Comparison of ENCODE assay signal across 29 cellular contexts in genomic region chr2:25123682-25124081, GRCh38. TPM values are rescaled to one million over a fixed set of nuclear protein-coding genes. Genes with fewer than 3 reads are reported as not detected.
A peak's percentile ranks its signal among the peaks of the same experiment; 100 is the strongest.
DNase-seq lines count a peak whose midpoint lies in the region; ATAC-seq and TF ChIP-seq lines count a peak whose summit lies in the region.
"Had no signal": no experiment of that assay in that cellular context is flagged by ENCODE, and none has a peak within 500 bp of the region (broad histone marks: within the 10 kb centered on the region; RNA-seq: fewer than 3 reads in every experiment).

No MANE protein-coding gene starts in this region.

- TF ChIP-seq POLR2A in gastroesophageal sphincter (IDR thresholded peaks at IDR 0.05) = no peak

- no peaks in the 10 kb centered on the region for H3K79me2 ChIP-seq in smooth muscle cell (ENCODE audit: low read depth)

- H3K4ac ChIP-seq in neuronal stem cell (ENCODE audit: low read length) = no peak overlapping the region

- no peak overlapping the region for H3K18ac ChIP-seq in neuronal stem cell (ENCODE audit: low read length)

- H2BK15ac ChIP-seq in neuronal stem cell (ENCODE audit: low read length) = no peak overlapping the region

- WGBS in gastroesophageal sphincter (ENCODE audit: low coverage in 1 of 2), 2 donors = 67 to 92% methylated on average over 1 to 2 of the region's 5 CpGs
- no CpG with 5 or more reads among the region's 5 CpGs for WGBS in neuronal stem cell (ENCODE audit: extremely low coverage in 2 of 2, insufficient read length in 2 of 2, insufficient replicate concordance in 1 of 2), 2 donors
- WGBS in smooth muscle cell (ENCODE audit: low lambda C conversion rate) = 98% methylated on average over 5 of the region's 5 CpGs

- peak overlapping the region in 1 of 11 experiments; percentile 9; a peak in 1 of 22 replicates for H3K9ac ChIP-seq in BLaER1 treated with 17β-estradiol and CSF1 and Interleukin-3, amounts not matched to agents 10 nM and 100 nM
- H3K9ac ChIP-seq in neuronal stem cell (ENCODE audit: low read depth, low read length, poor library complexity) (no peak overlapping the region), smooth muscle cell (ENCODE audit: low read depth) (no peak overlapping the region)

- TF ChIP-seq EP300 in gastroesophageal sphincter (IDR thresholded peaks at IDR 0.05) = no peak

- peak overlapping the region; percentile 87 for H3K23ac ChIP-seq in neuronal stem cell (ENCODE audit: low read depth, low read length, poor library complexity)

- H2BK120ac ChIP-seq in neuronal stem cell (ENCODE audit: low read depth, low read length) = no peak overlapping the region

- H2BK5ac ChIP-seq in neuronal stem cell (ENCODE audit: low read length) = no peak overlapping the region

- H2AFZ ChIP-seq in neuronal stem cell (ENCODE audit: low read length) = no peak overlapping the region
- no peak overlapping the region for H2AFZ ChIP-seq in smooth muscle cell (ENCODE audit: low read depth)

- H3K14ac ChIP-seq in neuronal stem cell (ENCODE audit: low read length) = no peak overlapping the region

- in situ Hi-C loops in SK-MEL-5 (cut with HindIII; ENCODE audit: low pct_unique_long_range_greater_than_20kb, low sequenced_read_pairs) = no loop called here

- H3K36me3 ChIP-seq in BLaER1 treated with 17β-estradiol and CSF1 and Interleukin-3, amounts not matched to agents 10 nM and 100 nM = no peaks in the 10 kb centered on the region
- no peaks in the 10 kb centered on the region for H3K36me3 ChIP-seq in gastroesophageal sphincter
- H3K36me3 ChIP-seq in neuronal stem cell (replicated peaks in 1 of 2; ENCODE audit: control insufficient read depth in 2 of 2, insufficient read depth in 2 of 2, low read length in 2 of 2) = peaks cover 19 to 28% of the 10 kb centered on the region in 2 donors
- H3K36me3 ChIP-seq in smooth muscle cell (ENCODE audit: low read depth) = no peaks in the 10 kb centered on the region
- H3K36me3 ChIP-seq: brain microvascular endothelial cell had no signal

- no peak overlapping the region for H4K91ac ChIP-seq in neuronal stem cell (ENCODE audit: low read depth, low read length, poor library complexity)

- H2BK12ac ChIP-seq in neuronal stem cell (ENCODE audit: low read length) = no peak overlapping the region

- H3K27me3 ChIP-seq in BLaER1 treated with 17β-estradiol and CSF1 and Interleukin-3, amounts not matched to agents 10 nM and 100 nM = no peaks in the 10 kb centered on the region; a peak in 2 of 22 replicates
- no peaks in the 10 kb centered on the region for H3K27me3 ChIP-seq in gastroesophageal sphincter
- no peaks in the 10 kb centered on the region for H3K27me3 ChIP-seq in neuronal stem cell (ENCODE audit: control insufficient read depth in 3 of 3, insufficient read depth in 3 of 3, low read depth in 1 of 3, low read length in 3 of 3)
- H3K27me3 ChIP-seq in smooth muscle cell (ENCODE audit: low read depth) = no peaks in the 10 kb centered on the region
- H3K27me3 ChIP-seq: brain microvascular endothelial cell had no signal

- no peak overlapping the region for H3K27ac ChIP-seq in BLaER1 treated with 17β-estradiol and CSF1 and Interleukin-3, amounts not matched to agents 10 nM and 100 nM
- H3K27ac ChIP-seq in gastroesophageal sphincter = no peak overlapping the region
- H3K27ac ChIP-seq in neuronal stem cell (replicated peaks; ENCODE audit: low read length) = no peak overlapping the region
- H3K27ac ChIP-seq in smooth muscle cell (ENCODE audit: low read depth) = no peak overlapping the region
- H3K27ac ChIP-seq: brain microvascular endothelial cell had no signal

- peak overlapping the region; percentile 60 to 81 (median 74) for H3K4me2 ChIP-seq in BLaER1 treated with 17β-estradiol and CSF1 and Interleukin-3, amounts not matched to agents 10 nM and 100 nM
- H3K4me2 ChIP-seq in neuronal stem cell (ENCODE audit: insufficient read depth, low read length, poor library complexity, severe bottlenecking) (no peak overlapping the region), smooth muscle cell (no peak overlapping the region)

- DNase-seq in SK-MEL-5 (ENCODE audit: low read depth, low spot score) (peak; percentile 35), neuronal stem cell (ENCODE audit: low spot score) (no peak), NCI-H2196 (lab: John Stamatoyannopoulos, UW; ENCODE audit: unreplicated experiment) (no peak), NCI-H345 (lab: John Stamatoyannopoulos, UW) (no peak), smooth muscle cell (lab: John Stamatoyannopoulos, UW; ENCODE audit: unreplicated experiment) (no peak)
- DNase-seq in stimulated activated CD4-positive, alpha-beta T cell treated with anti-CD3 and anti-CD28 coated beads, Interleukin-4, amount 100 ng/mL, for 24 hours = no peak
- DNase-seq: ACHN; activated CD4-positive, alpha-beta T cell treated with anti-CD3 and anti-CD28 coated beads, Interleukin-2, amount 50 U/mL, for 1 hour; activated CD8-positive, alpha-beta memory T cell treated with anti-CD3 and anti-CD28 coated beads, Interleukin-2, amount 10 ng/mL, durations not matched to agents 7 days and 5 days; activated naive CD4-positive, alpha-beta T cell treated with anti-CD3 and anti-CD28 coated beads, Interleukin-2, amount 10 ng/mL, durations not matched to agents 7 days and 5 days; activated T-cell treated with anti-CD3 and anti-CD28 coated beads, Interleukin-2, amount 50 U/mL, for 48 hours; brain microvascular endothelial cell; DMS79; effector CD4-positive, alpha-beta T cell; GF-D8; HCEC 1CT; mesendoderm; NCI-H187; NCI-H2171; NCI-H524; SHP77; T-helper 9 cell; trophoblast cell had no signal

- peak; percentile 36 for ATAC-seq in gastroesophageal sphincter
- ATAC-seq: activated CD8-positive, alpha-beta memory T cell treated with anti-CD3 and anti-CD28 coated beads, Interleukin-2, amount 10 ng/mL, durations not matched to agents 7 days and 5 days; Panc1; WTC11 had no signal

- H3K9me3 ChIP-seq in BLaER1 treated with 17β-estradiol and CSF1 and Interleukin-3, amounts not matched to agents 10 nM and 100 nM (replicated peaks in 1 of 11) = no peaks in the 10 kb centered on the region
- H3K9me3 ChIP-seq in gastroesophageal sphincter (no peaks in the 10 kb centered on the region), neuronal stem cell (replicated peaks in 1 of 2; ENCODE audit: control insufficient read depth in 2 of 2, insufficient read depth in 1 of 2, low read depth in 1 of 2, low read length in 2 of 2) (no peaks in the 10 kb centered on the region), smooth muscle cell (replicated peaks; ENCODE audit: low read depth) (no peaks in the 10 kb centered on the region)

- no peak overlapping the region for H4K8ac ChIP-seq in neuronal stem cell (ENCODE audit: low read depth, low read length)

- H3F3A ChIP-seq in smooth muscle cell (ENCODE audit: low read depth) = no peaks in the 10 kb centered on the region

- H3K79me1 ChIP-seq in neuronal stem cell (ENCODE audit: low read depth, low read length) = no peaks in the 10 kb centered on the region

- no peak overlapping the region for H3K4me3 ChIP-seq in BLaER1 treated with 17β-estradiol and CSF1 and Interleukin-3, amounts not matched to agents 10 nM and 100 nM
- H3K4me3 ChIP-seq in gastroesophageal sphincter = no peak overlapping the region
- peak overlapping the region in 1 of 2 donors; percentile 4 for H3K4me3 ChIP-seq in neuronal stem cell (ENCODE audit: low read length in 2 of 2)
- no peak overlapping the region for H3K4me3 ChIP-seq in smooth muscle cell

- no peaks in the 10 kb centered on the region for H4K20me1 ChIP-seq in BLaER1 treated with 17β-estradiol and CSF1 and Interleukin-3, amounts not matched to agents 10 nM and 100 nM
- no peaks in the 10 kb centered on the region for H4K20me1 ChIP-seq in smooth muscle cell (ENCODE audit: low read depth)

- no peak for TF ChIP-seq CTCF in gastroesophageal sphincter (IDR thresholded peaks at IDR 0.05)
- no peak for TF ChIP-seq CTCF in smooth muscle cell (IDR thresholded peaks at IDR 0.05; ENCODE audit: borderline replicate concordance, insufficient read depth, poor library complexity, severe bottlenecking)

- no peak overlapping the region for H2AK5ac ChIP-seq in neuronal stem cell (ENCODE audit: low read depth, low read length)

- H3K4me1 ChIP-seq in BLaER1 treated with 17β-estradiol and CSF1 and Interleukin-3, amounts not matched to agents 10 nM and 100 nM = peaks cover 25 to 50% (median 42%) of the 10 kb centered on the region in 10 experiments
- no peaks in the 10 kb centered on the region for H3K4me1 ChIP-seq in gastroesophageal sphincter
- peaks cover 0 to 4% of the 10 kb centered on the region in 2 donors for H3K4me1 ChIP-seq in neuronal stem cell (ENCODE audit: control insufficient read depth in 2 of 2, insufficient read depth in 1 of 2, low read depth in 1 of 2, low read length in 2 of 2)
- no peaks in the 10 kb centered on the region for H3K4me1 ChIP-seq in smooth muscle cell (ENCODE audit: low read depth)

RNA-seq across cellular contexts. Expression of gene POMC, which starts 44.7 kb away (rescaled TPM):
- total RNA-seq in SK-MEL-5 (2014; rRNA removed; shearing (Covaris generic)) = not detected in 2 replicates
- not detected in 2 replicates for polyA plus RNA-seq in SK-MEL-5 (2015; cell fraction: cytosol; rRNA removed)
- not detected in 2 replicates for polyA plus RNA-seq in SK-MEL-5 (2015; cell fraction: nucleus; rRNA removed)
- 10 to 100 TPM in 1 of 4 donors, 1 to 10 TPM in 3; 2.5 to 24.4 (median 5.4) TPM for total RNA-seq in gastroesophageal sphincter
- polyA plus RNA-seq in neuronal stem cell (2013, experiment 1 of 2) = 0.81 TPM
- 0.64 TPM for polyA plus RNA-seq in neuronal stem cell (2013, experiment 2 of 2)
- not detected in 2 replicates for total RNA-seq in smooth muscle cell
- polyA plus RNA-seq in smooth muscle cell = 0.70 TPM in 1 of 2 replicates, not detected in the other
- total RNA-seq: chondrocyte, fibroblast of villous mesenchyme had no signal

Comparison
In these comparisons a context has a peak if more than half of its experiments do, and no peak if none do; other contexts are left out.
1. H3K4me2 ChIP-seq: peak in BLaER1 treated with 17β-estradiol and CSF1 and Interleukin-3, amounts not matched to agents 10 nM and 100 nM (11 of 11); none in neuronal stem cell (single experiment) and smooth muscle cell (single experiment).